ENCODE assay signal across 9 cellular contexts in genomic region chr5:78640622-78641021, GRCh38. TPM values are rescaled to one million over a fixed set of nuclear protein-coding genes. Genes with fewer than 3 reads are reported as not detected.
DNase-seq lines count a peak whose midpoint lies in the region; ATAC-seq and TF ChIP-seq lines count a peak whose summit lies in the region.
"Had no signal": no experiment of that assay in that cellular context is flagged by ENCODE, and none has a peak within 500 bp of the region (broad histone marks: within the 10 kb centered on the region; RNA-seq: fewer than 3 reads in every experiment).

No MANE protein-coding gene starts in this region.

- H2BK20ac ChIP-seq in IMR-90 (ENCODE audit: low read depth, low read length): peak overlapping the region; percentile 64

- H2AFZ ChIP-seq in IMR-90 (replicated peaks; ENCODE audit: low read length, poor library complexity): peak overlapping the region; percentile 8

- H2AK5ac ChIP-seq in IMR-90 (ENCODE audit: low read depth, low read length): peak overlapping the region; percentile 73

- peak overlapping the region; percentile 51 for H4K91ac ChIP-seq in IMR-90 (ENCODE audit: insufficient read depth, low read depth, low read length)

- H3K9ac ChIP-seq in IMR-90 (ENCODE audit: low read depth, low read length): no peak overlapping the region

- H3K56ac ChIP-seq in IMR-90 (ENCODE audit: extremely low read depth, insufficient read depth, low read length): no peak overlapping the region

- H2BK5ac ChIP-seq in IMR-90 (ENCODE audit: low read depth, low read length, poor library complexity, severe bottlenecking): peak overlapping the region; percentile 64

- peaks cover 28% of the 10 kb centered on the region for H3K4me1 ChIP-seq in IMR-90 (ENCODE audit: control insufficient read depth, insufficient read depth, low read length)

- no peaks in the 10 kb centered on the region for H3K9me3 ChIP-seq in IMR-90 (ENCODE audit: control insufficient read depth, insufficient read depth, low read length)

- CTCF ChIA-PET in Calu3 (lab: Charles Lee): interaction anchor here (1.0 to 1.5 kb wide), 2 partner anchors 11 to 46 kb away, joined by 3 read pairs; no protein-coding TSS in a partner anchor
- CTCF ChIA-PET in IMR-90 (lab: Yijun Ruan, JAX): interaction anchor here (0.6 kb wide), 2 partner anchors 10 to 71 kb away, joined by 3 to 4 read pairs; no protein-coding TSS in a partner anchor

- TF ChIP-seq POLR2A in IMR-90 (IDR thresholded peaks at IDR 0.05; ENCODE audit: low read depth, low read length): no peak

- dilution Hi-C loops in IMR-90 (cut with HindIII; ENCODE audit: low sequenced_read_pairs, unreplicated experiment): no loop called here

- H4K8ac ChIP-seq in IMR-90 (ENCODE audit: low read depth in 2 of 2, low read length in 2 of 2): peak overlapping the region in 1 of 2 experiments; percentile 55; a peak in 2 of 4 replicates

- peaks cover 7% of the 10 kb centered on the region for H3K36me3 ChIP-seq in IMR-90 (ENCODE audit: control insufficient read depth, insufficient read depth, low read length)

- peaks cover 80% of the 10 kb centered on the region for H3K4me1 Mint-ChIP-seq in Calu3 (ENCODE audit: low read depth, unreplicated experiment)
- H3K4me1 Mint-ChIP-seq: stimulated activated naive CD8-positive, alpha-beta T cell treated with anti-CD3 and anti-CD28 coated beads, Interleukin-15, amount 100 ng/mL, for 72 hours had no signal

- no peak for TF ChIP-seq RAD21 in IMR-90 (IDR thresholded peaks at IDR 0.05; ENCODE audit: low read length)

- peak overlapping the region; percentile 42; the same call in 1 of the 2 replicates for H4K5ac ChIP-seq in IMR-90 (ENCODE audit: low read depth, low read length)

- no peak overlapping the region for H3K4me3 ChIP-seq in IMR-90 (ENCODE audit: insufficient read depth, low read depth, low read length)
- H3K4me3 ChIP-seq in fibroblast of mammary gland (ENCODE audit: control insufficient read depth, low read depth, low read length): no peak overlapping the region

- peak overlapping the region; percentile 31 for H3K4me3 Mint-ChIP-seq in Calu3 (ENCODE audit: low read depth, unreplicated experiment)
- H3K4me3 Mint-ChIP-seq: stimulated activated naive CD8-positive, alpha-beta T cell treated with anti-CD3 and anti-CD28 coated beads, Interleukin-15, amount 100 ng/mL, for 72 hours had no signal

- intact Hi-C loops in Calu3 (cut with micrococcal nuclease; ENCODE audit: unreplicated experiment): loop anchor here (5.0 kb wide), 1 partner anchor 43 kb away; no protein-coding TSS in a partner anchor
- intact Hi-C loops in IMR-90 (cut with micrococcal nuclease): no loop called here

- DNase-seq in Calu3: no peak
- peak; percentile 41 for DNase-seq in IMR-90
- peak; percentile 72 for DNase-seq in fibroblast of mammary gland (ENCODE audit: low read depth)
- no peak for DNase-seq in superior temporal gyrus (ENCODE audit: extremely low spot score)
- no peak for DNase-seq in inferior parietal cortex (ENCODE audit: extremely low spot score)
- DNase-seq in NCI-H2196 treated with DMSO at 0.1 percent for 48 hours (lab: John Stamatoyannopoulos, UW; ENCODE audit: unreplicated experiment): no peak
- DNase-seq: stimulated activated naive CD8-positive, alpha-beta T cell treated with anti-CD3 and anti-CD28 coated beads, Interleukin-15, amount 100 ng/mL, for 72 hours had no signal

- H3K4me2 ChIP-seq in IMR-90 (ENCODE audit: low read depth, low read length): peak overlapping the region; percentile 68

- H4K20me1 ChIP-seq in IMR-90 (ENCODE audit: insufficient read depth, low read length): peaks cover 44% of the 10 kb centered on the region; the same call in 1 of the 2 replicates

- peak overlapping the region; percentile 93 for H3K18ac ChIP-seq in IMR-90 (ENCODE audit: low read depth, low read length)

- H3K27ac Mint-ChIP-seq in Calu3 (ENCODE audit: unreplicated experiment): peak overlapping the region; percentile 54
- H3K27ac Mint-ChIP-seq: stimulated activated naive CD8-positive, alpha-beta T cell treated with anti-CD3 and anti-CD28 coated beads, Interleukin-15, amount 100 ng/mL, for 72 hours had no signal

- POLR2A ChIA-PET in IMR-90 (lab: Charles Lee; ENCODE audit: unreplicated experiment): interaction anchor here (1.0 kb wide), 1 partner anchor 31 kb away, joined by 7 read pairs; no protein-coding TSS in a partner anchor

- peak overlapping the region; percentile 62 for H3K4ac ChIP-seq in IMR-90 (ENCODE audit: low read depth, low read length)

- H3K27me3 Mint-ChIP-seq in Calu3 (ENCODE audit: unreplicated experiment): no peaks in the 10 kb centered on the region

- no peaks in the 10 kb centered on the region for H3K9me3 Mint-ChIP-seq in Calu3 (ENCODE audit: low read depth, unreplicated experiment)
- H3K9me3 Mint-ChIP-seq: stimulated activated naive CD8-positive, alpha-beta T cell treated with anti-CD3 and anti-CD28 coated beads, Interleukin-15, amount 100 ng/mL, for 72 hours had no signal

- peak overlapping the region; percentile 25; the same call in 1 of the 2 replicates for H3K27ac ChIP-seq in IMR-90 (ENCODE audit: insufficient read depth, low read length)

- H2BK120ac ChIP-seq in IMR-90 (ENCODE audit: low read depth, low read length): peak overlapping the region; percentile 56

- H3K27me3 ChIP-seq in IMR-90 (ENCODE audit: control insufficient read depth, insufficient read depth, low read length): no peaks in the 10 kb centered on the region

- peak overlapping the region; percentile 89; the same call in 2 of the 3 replicates for H2BK15ac ChIP-seq in IMR-90 (ENCODE audit: low read depth, low read length)

- H3K23ac ChIP-seq in IMR-90 (ENCODE audit: low read depth, low read length): peak overlapping the region; percentile 85

- no CpG with 5 or more reads among the region's 1 CpG for WGBS in IMR-90 (ENCODE audit: extremely low coverage in 2 of 2, insufficient read length in 1 of 2), 2 experiments

- BruUV-seq in Calu3 (replicated peaks; lab: Mats Ljungman, UMichigan) (no TSS peak), IMR-90 (replicated peaks; lab: Mats Ljungman, UMichigan) (no TSS peak)

- H3K79me1 ChIP-seq in IMR-90 (ENCODE audit: low read depth in 1 of 2, low read length in 2 of 2): peaks cover 47 to 93% of the 10 kb centered on the region in 2 experiments

- H2AK9ac ChIP-seq in IMR-90 (replicated peaks; ENCODE audit: low read depth, low read length, poor library complexity): no peak overlapping the region

- TF ChIP-seq CTCF in Calu3 (IDR thresholded peaks at IDR 0.05; ENCODE audit: unreplicated experiment): no peak
- TF ChIP-seq CTCF in IMR-90 (conservative IDR thresholded peaks at IDR 0.05; ENCODE audit: low read depth, low read length): 0 out of 2 replicates have a peak, but pooled peaks have one; percentile 1
- no peak for TF ChIP-seq CTCF in fibroblast of mammary gland (conservative IDR thresholded peaks at IDR 0.05; ENCODE audit: control insufficient read depth, insufficient read depth, low read depth, low read length)

- ATAC-seq in GM21423 (IDR thresholded peaks at IDR 0.05; ENCODE audit: unreplicated experiment) (peak; percentile 86), IMR-90 (ENCODE audit: low read depth) (peak; percentile 6; the same call in 1 of the 2 replicates), GM21717 (IDR thresholded peaks at IDR 0.05; ENCODE audit: unreplicated experiment) (no peak)
- ATAC-seq: stimulated activated naive CD8-positive, alpha-beta T cell treated with anti-CD3 and anti-CD28 coated beads, Interleukin-15, amount 100 ng/mL, for 72 hours had no signal

- H3K36me3 Mint-ChIP-seq in Calu3 (ENCODE audit: insufficient read depth, unreplicated experiment): peaks cover 24% of the 10 kb centered on the region

- H3K9me1 ChIP-seq in IMR-90 (ENCODE audit: insufficient read depth, low read length): peaks cover 35% of the 10 kb centered on the region

- in situ Hi-C loops in IMR-90 (cut with MboI; ENCODE audit: low sequenced_read_pairs): no loop called here

- H3K14ac ChIP-seq in IMR-90 (replicated peaks; ENCODE audit: low read depth, low read length): peak overlapping the region; percentile 46

TF ChIP-seq in IMR-90, 13 proteins besides CTCF, POLR2A, EP300 and RAD21:
- TF ChIP-seq MAZ (IDR thresholded peaks at IDR 0.05; ENCODE audit: borderline replicate concordance, low read depth, low read length): no peak

RNA-seq across cellular contexts. Expression of gene LHFPL2, which starts 8.0 kb away (rescaled TPM):
- 30.9 and 43.6 TPM in 2 replicates for total RNA-seq in Calu3 (2022)
- 11.1 and 11.3 TPM in 2 replicates for total RNA-seq in IMR-90 (2012; rRNA removed)
- 5.0 and 6.5 TPM in 2 replicates for polyA plus RNA-seq in IMR-90 (2012; rRNA removed)
- 3.8 and 6.1 TPM in 2 replicates for polyA plus RNA-seq in IMR-90 (2012; cell fraction: cytosol; rRNA removed)
- 4.8 and 12.1 TPM in 2 replicates for polyA plus RNA-seq in IMR-90 (2012; cell fraction: nucleus; rRNA removed; ENCODE audit: low replicate concordance)

Comparison
In these comparisons a context has a peak if more than half of its experiments do, and no peak if none do; other contexts are left out.
1. DNase-seq: peak in IMR-90 (single experiment) and fibroblast of mammary gland (single experiment); none in Calu3 (single experiment), superior temporal gyrus (single experiment), inferior parietal cortex (single experiment) and NCI-H2196 treated with DMSO at 0.1 percent for 48 hours (single experiment).